ENCODE assay signal across 31 cellular contexts in genomic region chr9:97751510-97751909, GRCh38.
"Had no signal": no experiment of that assay in that cellular context is flagged by ENCODE, and none has a peak within 500 bp of the region (broad histone marks: within the 10 kb centered on the region; RNA-seq: fewer than 3 reads in every experiment).

No MANE protein-coding gene starts in this region.

- H3K27me3 ChIP-seq: ascending aorta, breast epithelium, colonic mucosa, esophagus muscularis mucosa, gastrocnemius medialis had no signal

- H3K27ac ChIP-seq: ascending aorta, breast epithelium, cardiac muscle cell, colonic mucosa, dorsolateral prefrontal cortex, esophagus muscularis mucosa, foreskin keratinocyte, gastrocnemius medialis had no signal

- H3K36me3 ChIP-seq: ascending aorta, breast epithelium, cardiac muscle cell, colonic mucosa, esophagus muscularis mucosa, gastrocnemius medialis had no signal

- H3K4me1 ChIP-seq: ascending aorta, breast epithelium, colonic mucosa, foreskin keratinocyte, gastrocnemius medialis had no signal

- H3K9me3 ChIP-seq: ascending aorta, colonic mucosa, esophagus muscularis mucosa, gastrocnemius medialis had no signal

- H3K4me3 ChIP-seq: ascending aorta, breast epithelium, cardiac muscle cell, colonic mucosa, dorsolateral prefrontal cortex, esophagus muscularis mucosa, gastrocnemius medialis had no signal

- DNase-seq: activated CD4-positive, alpha-beta memory T cell treated with anti-CD3 and anti-CD28 coated beads, Interleukin-2, amount 10 ng/mL, durations not matched to agents 7 days and 5 days; activated CD4-positive, alpha-beta T cell treated with anti-CD3 and anti-CD28 coated beads for 1 hour; activated CD4-positive, alpha-beta T cell treated with anti-CD3 and anti-CD28 coated beads for 4 hours; activated CD4-positive, alpha-beta T cell treated with anti-CD3 and anti-CD28 coated beads, Interleukin-2, amount 10 ng/mL, durations not matched to agents 7 days and 5 days; activated CD4-positive, alpha-beta T cell treated with anti-CD3 and anti-CD28 coated beads, Interleukin-2, amount 50 U/mL, for 4 hours; activated CD4-positive, CD25-positive, alpha-beta regulatory T cell; activated CD8-positive, alpha-beta memory T cell treated with anti-CD3 and anti-CD28 coated beads, Interleukin-2, amount 50 U/mL, for 48 hours; activated gamma-delta T cell; activated naive CD4-positive, alpha-beta T cell; activated naive CD4-positive, alpha-beta T cell treated with anti-CD3 and anti-CD28 coated beads, Interleukin-2, amount 10 ng/mL, durations not matched to agents 7 days and 5 days; activated naive CD8-positive, alpha-beta T cell treated with anti-CD3 and anti-CD28 coated beads, Interleukin-2, amount 10 ng/mL, durations not matched to agents 7 days and 5 days; activated T-cell treated with anti-CD3 and anti-CD28 coated beads for 4 hours; activated T-cell treated with anti-CD3 and anti-CD28 coated beads, Interleukin-2, amount 50 U/mL, for 24 hours; activated T-cell treated with anti-CD3 and anti-CD28 coated beads, Interleukin-2, amount 50 U/mL, for 72 hours; central memory CD4-positive, alpha-beta T cell; cerebellar nuclear complex; colonic mucosa; dorsolateral prefrontal cortex; effector memory CD4-positive, alpha-beta T cell; endodermal cell; erythroblast; foreskin keratinocyte; gastrocnemius medialis; glutamatergic neuron; T-helper 1 cell; T-helper 17 cell; T1000 had no signal
